8 cellular contexts compared by ENCODE assay signal in the genomic region with DNA sequence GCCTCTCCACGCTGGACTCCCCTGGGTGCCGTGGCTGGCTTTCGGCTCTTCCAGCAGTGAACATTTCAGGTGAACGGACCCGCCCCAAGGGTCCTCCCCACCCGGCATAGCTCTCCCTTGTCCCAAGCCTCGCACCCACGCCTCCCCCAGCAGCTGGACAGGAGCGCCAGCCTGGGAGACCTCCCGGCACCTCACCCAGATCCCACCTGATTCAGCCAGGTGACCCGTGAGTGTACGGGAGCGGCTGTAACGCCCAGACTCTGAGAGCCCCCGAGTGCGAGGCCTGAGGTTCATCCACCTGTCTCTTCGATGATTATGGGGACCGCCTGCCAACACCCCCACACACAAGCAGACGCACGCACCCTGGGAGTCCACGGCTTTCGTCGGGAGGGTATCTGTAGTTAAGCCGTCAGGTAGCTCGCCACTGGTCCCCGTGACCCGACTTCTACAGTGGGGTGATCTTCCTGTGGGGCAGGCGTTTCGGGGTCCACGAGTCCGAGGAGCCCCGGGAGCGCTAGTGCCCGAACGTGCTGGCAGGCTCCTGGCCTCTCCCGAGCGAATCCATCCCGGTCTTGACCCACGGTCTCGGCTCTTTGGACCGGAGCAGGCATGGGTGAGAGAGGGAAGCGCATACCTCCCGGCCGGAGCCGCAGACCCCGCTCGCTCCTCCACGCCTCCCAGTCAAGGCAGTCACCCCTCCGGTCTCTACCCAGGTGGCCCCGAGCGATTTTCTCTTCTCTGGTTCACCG. TPM values are rescaled to one million over a fixed set of nuclear protein-coding genes. Genes with fewer than 3 reads are reported as not detected.
DNase-seq lines count a peak whose midpoint lies in the region; ATAC-seq, FAIRE-seq and TF ChIP-seq lines count a peak whose summit lies in the region.

No MANE protein-coding gene starts in this region.

- H3K9ac ChIP-seq in mucosa of stomach (ENCODE audit: low read length): peak overlapping the region; percentile 89

- H3K36me3 Mint-ChIP-seq in CD4-positive, CD25-positive, alpha-beta regulatory T cell: peaks cover 20% of the 10 kb centered on the region

- H3K4me3 ChIP-seq in CD4-positive, CD25-positive, alpha-beta regulatory T cell (ENCODE audit: low read depth, low read length): peak overlapping the region; percentile 87
- H3K4me3 ChIP-seq in OCI-LY7 (ENCODE audit: low read depth, low read length, poor library complexity, severe bottlenecking) (peak overlapping the region; percentile 69), bronchial epithelial cell (ENCODE audit: low read depth, low read length) (peak overlapping the region; percentile 81), mucosa of stomach (ENCODE audit: low read length) (peak overlapping the region; percentile 97), aorta (ENCODE audit: low read length in 2 of 2) (peak overlapping the region; percentile 75 to 86)

- POLR2A ChIA-PET in OCI-LY7 (lab: Charles Lee): interaction anchor here (0.7 to 3.3 kb wide), 9 partner anchors 9 to 38 kb away, joined by 3 to 25 read pairs (median 6); a partner anchor contains a TSS

- CTCF ChIA-PET in OCI-LY7 (lab: Charles Lee; ENCODE audit: unreplicated experiment): interaction anchor here (0.6 to 1.2 kb wide), 3 partner anchors 17 to 27 kb away, joined by 3 to 5 read pairs (median 3); no protein-coding TSS in a partner anchor

- no peaks in the 10 kb centered on the region for H3K36me3 ChIP-seq in CD4-positive, CD25-positive, alpha-beta regulatory T cell (ENCODE audit: control insufficient read depth, insufficient read depth, low read length)
- H3K36me3 ChIP-seq in OCI-LY7 (ENCODE audit: insufficient read depth, low read length): no peaks in the 10 kb centered on the region
- peaks cover 3% of the 10 kb centered on the region for H3K36me3 ChIP-seq in bronchial epithelial cell (ENCODE audit: control insufficient read depth, insufficient read depth, low read length)
- H3K36me3 ChIP-seq in mucosa of stomach (ENCODE audit: control insufficient read depth, insufficient read depth, low read length): no peaks in the 10 kb centered on the region
- no peaks in the 10 kb centered on the region for H3K36me3 ChIP-seq in aorta (ENCODE audit: control insufficient read depth in 1 of 2, insufficient read depth in 2 of 2, low read length in 1 of 2)

- peak in 2 of 3 donors; percentile 28 to 59 for DNase-seq in CD4-positive, CD25-positive, alpha-beta regulatory T cell
- DNase-seq in OCI-LY7 (ENCODE audit: low spot score): peak; percentile 40
- no peak for DNase-seq in bronchial epithelial cell (ENCODE audit: low read depth)
- DNase-seq in aorta: peak; percentile 64 to 83
- DNase-seq in NCI-H526 (lab: John Stamatoyannopoulos, UW): no peak
- DNase-seq in amygdala (lab: John Stamatoyannopoulos, UW): no peak
- DNase-seq in SKM-1 treated with dmso at 0.1 percent for 144 hours (lab: John Stamatoyannopoulos, UW; ENCODE audit: unreplicated experiment): no peak

- BruUV-seq in OCI-LY7 (replicated peaks; lab: Mats Ljungman, UMichigan): no TSS peak

- intact Hi-C loops in OCI-LY7 (cut with micrococcal nuclease; ENCODE audit: unreplicated experiment) (no loop called here), aorta (cut with DNase I) (loop anchor here (2.0 to 10.0 kb wide), 3 partner anchors 17 to 75 kb away; a partner anchor contains a TSS)

- peaks cover 54% of the 10 kb centered on the region for H3K27me3 Mint-ChIP-seq in CD4-positive, CD25-positive, alpha-beta regulatory T cell

- H3K79me2 ChIP-seq in OCI-LY7 (ENCODE audit: insufficient read depth, low read depth, low read length): peaks cover 8% of the 10 kb centered on the region; the same call in 1 of the 2 replicates

- H3K27ac Mint-ChIP-seq in CD4-positive, CD25-positive, alpha-beta regulatory T cell: peak overlapping the region; percentile 97 to 100 (median 98)

- H3K4me1 Mint-ChIP-seq in CD4-positive, CD25-positive, alpha-beta regulatory T cell: peaks cover 21 to 57% (median 39%) of the 10 kb centered on the region in 4 donors

- H3K9me3 Mint-ChIP-seq in CD4-positive, CD25-positive, alpha-beta regulatory T cell: peaks cover 3 to 19% (median 6%) of the 10 kb centered on the region in 7 donors

- H2AFZ ChIP-seq in OCI-LY7 (ENCODE audit: low read length): peak overlapping the region; percentile 75

- peak overlapping the region; percentile 84 for H3K27ac ChIP-seq in CD4-positive, CD25-positive, alpha-beta regulatory T cell (ENCODE audit: insufficient read depth, low read length, poor library complexity, severe bottlenecking)
- H3K27ac ChIP-seq in OCI-LY7 (ENCODE audit: low read depth, low read length, poor library complexity, severe bottlenecking) (peak overlapping the region; percentile 82), aorta (ENCODE audit: low read depth in 1 of 2, low read length in 2 of 2) (no peak overlapping the region)

- H3K9me2 ChIP-seq in OCI-LY7 (ENCODE audit: insufficient read depth, low read length): no peaks in the 10 kb centered on the region

- no peak for TF ChIP-seq CTCF in OCI-LY7 (conservative IDR thresholded peaks at IDR 0.05; ENCODE audit: low read length)
- TF ChIP-seq CTCF in bronchial epithelial cell (IDR thresholded peaks at IDR 0.05; ENCODE audit: insufficient read depth, low read length, severe bottlenecking): no peak

- no peaks in the 10 kb centered on the region for H4K20me1 ChIP-seq in OCI-LY7 (ENCODE audit: insufficient read depth, low read length)

- peak overlapping the region; percentile 85 for H3K4me2 ChIP-seq in OCI-LY7 (ENCODE audit: low read length)

- peaks cover 27% of the 10 kb centered on the region for H3K4me1 ChIP-seq in CD4-positive, CD25-positive, alpha-beta regulatory T cell (ENCODE audit: control insufficient read depth, insufficient read depth, low read length, poor library complexity, severe bottlenecking)
- peaks cover 27% of the 10 kb centered on the region for H3K4me1 ChIP-seq in OCI-LY7 (ENCODE audit: insufficient read depth, low read length, poor library complexity, severe bottlenecking)
- H3K4me1 ChIP-seq in mucosa of stomach (ENCODE audit: control insufficient read depth, insufficient read depth, low read length): peaks cover 31% of the 10 kb centered on the region
- H3K4me1 ChIP-seq in aorta (ENCODE audit: control insufficient read depth in 1 of 2, insufficient read depth in 2 of 2, low read length in 2 of 2): no peaks in the 10 kb centered on the region

- 0 to 1% methylated on average over 52 of the region's 52 CpGs for WGBS in aorta, 2 donors

- ATAC-seq in CD4-positive, CD25-positive, alpha-beta regulatory T cell (ENCODE audit: low read depth in 2 of 2): no peak
- no peak for ATAC-seq in aorta (ENCODE audit: low FRiP score)

- peak overlapping the region; percentile 97 to 100 (median 99) for H3K4me3 Mint-ChIP-seq in CD4-positive, CD25-positive, alpha-beta regulatory T cell

- H3K27me3 ChIP-seq in CD4-positive, CD25-positive, alpha-beta regulatory T cell (ENCODE audit: control insufficient read depth, insufficient read depth, low read length): no peaks in the 10 kb centered on the region
- no peaks in the 10 kb centered on the region for H3K27me3 ChIP-seq in bronchial epithelial cell (ENCODE audit: control insufficient read depth, insufficient read depth, low read length)
- no peaks in the 10 kb centered on the region for H3K27me3 ChIP-seq in mucosa of stomach (ENCODE audit: control insufficient read depth, insufficient read depth, low read length)
- H3K27me3 ChIP-seq in aorta (ENCODE audit: control insufficient read depth in 1 of 2, insufficient read depth in 2 of 2, low read length in 1 of 2): no peaks in the 10 kb centered on the region

- no peaks in the 10 kb centered on the region for H3K9me3 ChIP-seq in CD4-positive, CD25-positive, alpha-beta regulatory T cell (ENCODE audit: control insufficient read depth in 2 of 2, low read length in 2 of 2)
- H3K9me3 ChIP-seq in OCI-LY7 (ENCODE audit: low read length) (no peaks in the 10 kb centered on the region), mucosa of stomach (ENCODE audit: control insufficient read depth, low read length) (no peaks in the 10 kb centered on the region), aorta (ENCODE audit: control insufficient read depth, low read length) (no peaks in the 10 kb centered on the region)

- no peak for FAIRE-seq in bronchial epithelial cell (lab: Jason Lieb, UNC)

RNA-seq across cellular contexts. Expression of a gene that starts 14.9 kb away (rescaled TPM):
- total RNA-seq in CD4-positive, CD25-positive, alpha-beta regulatory T cell: 0.72 TPM
- polyA plus RNA-seq in CD4-positive, CD25-positive, alpha-beta regulatory T cell: under 1 TPM in 2 of 4 donors, not detected in 2; 0.16 to 0.47 TPM
- total RNA-seq in OCI-LY7 (2014; rRNA removed; shearing (Covaris generic)): 0.22 and 0.44 TPM in 2 replicates
- total RNA-seq in OCI-LY7 (2022): 1.8 and 2.2 TPM in 2 replicates
- total RNA-seq in bronchial epithelial cell: 20.8 and 35.7 TPM in 2 replicates
- 1 to 10 TPM; 3.0 to 6.9 TPM for total RNA-seq in aorta
- 1 to 10 TPM; 4.3 to 6.3 TPM for polyA plus RNA-seq in aorta

RNA-seq across cellular contexts. Expression of a gene that starts 32.9 kb away (rescaled TPM):
- total RNA-seq in CD4-positive, CD25-positive, alpha-beta regulatory T cell: 40.8 TPM
- polyA plus RNA-seq in CD4-positive, CD25-positive, alpha-beta regulatory T cell: 1 to 10 TPM in 2 of 4 donors, under 1 TPM in 2; 0.67 to 1.6 (median 0.87) TPM
- 30.2 and 30.4 TPM in 2 replicates for total RNA-seq in OCI-LY7 (2014; rRNA removed; shearing (Covaris generic))
- total RNA-seq in OCI-LY7 (2022): 68.2 and 73.4 TPM in 2 replicates
- total RNA-seq in bronchial epithelial cell: 10.3 and 26.0 TPM in 2 replicates
- total RNA-seq in aorta: 10 to 100 TPM; 15.2 to 21.4 TPM
- 10 to 100 TPM; 15.7 to 22.2 TPM for polyA plus RNA-seq in aorta

RNA-seq across cellular contexts. Expression of a gene that starts 42.8 kb away (rescaled TPM):
- not detected for total RNA-seq in CD4-positive, CD25-positive, alpha-beta regulatory T cell
- polyA plus RNA-seq in CD4-positive, CD25-positive, alpha-beta regulatory T cell: not detected
- 0.06 and 0.23 TPM in 2 replicates for total RNA-seq in OCI-LY7 (2014; rRNA removed; shearing (Covaris generic))
- total RNA-seq in OCI-LY7 (2022) (not detected in 2 replicates), bronchial epithelial cell (not detected in 2 replicates), aorta (not detected)
- not detected for polyA plus RNA-seq in aorta

RNA-seq across cellular contexts. Expression of a gene that starts 53.6 kb away (rescaled TPM):
- total RNA-seq in CD4-positive, CD25-positive, alpha-beta regulatory T cell: 1,838 TPM
- polyA plus RNA-seq in CD4-positive, CD25-positive, alpha-beta regulatory T cell: 1,000 to 10,000 TPM; 2,227 to 2,760 (median 2,470) TPM
- total RNA-seq in OCI-LY7 (2014; rRNA removed; shearing (Covaris generic)): 4,583 and 5,614 TPM in 2 replicates
- 2,077 and 2,357 TPM in 2 replicates for total RNA-seq in OCI-LY7 (2022)
- total RNA-seq in bronchial epithelial cell: 5,806 and 7,283 TPM in 2 replicates
- total RNA-seq in aorta: 1,000 to 10,000 TPM in 1 of 2 donors, 100 to 1,000 TPM in 1; 922 to 1,191 TPM
- 1,000 to 10,000 TPM; 1,838 to 2,024 TPM for polyA plus RNA-seq in aorta

RNA-seq across cellular contexts. Expression of a gene that starts 59.2 kb away (rescaled TPM):
- total RNA-seq in CD4-positive, CD25-positive, alpha-beta regulatory T cell: not detected
- not detected for polyA plus RNA-seq in CD4-positive, CD25-positive, alpha-beta regulatory T cell
- not detected in 2 replicates for total RNA-seq in OCI-LY7 (2014; rRNA removed; shearing (Covaris generic))
- total RNA-seq in OCI-LY7 (2022): not detected in 2 replicates
- not detected in 2 replicates for total RNA-seq in bronchial epithelial cell
- total RNA-seq in aorta: not detected
- polyA plus RNA-seq in aorta: not detected

Comparison
In these comparisons a context has a peak if more than half of its experiments do, and no peak if none do; other contexts are left out.
1. DNase-seq: peak in CD4-positive, CD25-positive, alpha-beta regulatory T cell (2 of 3), OCI-LY7 (single experiment) and aorta (2 of 2); none in bronchial epithelial cell (single experiment), NCI-H526 (0 of 2), amygdala (0 of 56) and SKM-1 treated with dmso at 0.1 percent for 144 hours (single experiment).
2. H3K27ac ChIP-seq: peak in CD4-positive, CD25-positive, alpha-beta regulatory T cell (single experiment) and OCI-LY7 (single experiment); none in aorta (0 of 2).
3. Peak in every context shown above with its lines, with median percentiles within 50 percentile points of each other: H3K4me3 ChIP-seq.